In genomic region chr1:155019377-155020245, GRCh38 we compare ENCODE assay signal across 1 cellular context.
TF ChIP-seq lines count a peak whose summit lies in the region.

No MANE protein-coding gene starts in this region.

TF ChIP-seq in GM23338, 12 proteins besides CTCF, POLR2A, EP300 and RAD21:
- no peak for TF ChIP-seq EZH2phosphoT487 (IDR thresholded peaks at IDR 0.05; ENCODE audit: unreplicated experiment)
- TF ChIP-seq ZNF331 (CRISPR knock-in tag; IDR thresholded peaks at IDR 0.05; ENCODE audit: low read depth) = no peak
- no peak for TF ChIP-seq ETS1 (IDR thresholded peaks at IDR 0.05)
- TF ChIP-seq JUNB (IDR thresholded peaks at IDR 0.05; ENCODE audit: unreplicated experiment) = no peak
- no peak for TF ChIP-seq REST (IDR thresholded peaks at IDR 0.05; ENCODE audit: unreplicated experiment)
